ENCODE assay signal across 8 cellular contexts in genomic region chr7:64098-64521, GRCh38.
DNase-seq lines count a peak whose midpoint lies in the region; ATAC-seq and TF ChIP-seq lines count a peak whose summit lies in the region.

No MANE protein-coding gene starts in this region.

- ATAC-seq in esophagus mucosa, result no peak
- ATAC-seq in GM18505 (IDR thresholded peaks at IDR 0.05; ENCODE audit: unreplicated experiment), result no peak
- ATAC-seq in HG03520 (IDR thresholded peaks at IDR 0.05; ENCODE audit: unreplicated experiment), result no peak

- H3K27me3 Mint-ChIP-seq in neural crest cell (ENCODE audit: low read depth), result no peaks in the 10 kb centered on the region

- TF ChIP-seq CTCF in fibroblast of mammary gland (conservative IDR thresholded peaks at IDR 0.05; ENCODE audit: control insufficient read depth, insufficient read depth, low read depth, low read length) (peak; percentile 67), neural crest cell (conservative IDR thresholded peaks at IDR 0.05) (peak; percentile 55)

- H3K9me3 ChIP-seq in SJCRH30 (replicated peaks), result no peaks in the 10 kb centered on the region

- peak overlapping the region; percentile 40 for H3K27ac Mint-ChIP-seq in neural crest cell (ENCODE audit: unreplicated experiment)

- H3K36me3 ChIP-seq in SJCRH30, result no peaks in the 10 kb centered on the region

- H3K27me3 ChIP-seq in SJCRH30, result no peaks in the 10 kb centered on the region

- H3K9me3 Mint-ChIP-seq in neural crest cell, result no peaks in the 10 kb centered on the region

- TF ChIP-seq POLR2A in GM18505 (IDR thresholded peaks at IDR 0.05; ENCODE audit: borderline replicate concordance, extremely low read depth, insufficient read depth, insufficient read length), result no peak

- H3K4me1 Mint-ChIP-seq in neural crest cell, result peaks cover 12% of the 10 kb centered on the region

- H3K4me3 Mint-ChIP-seq in neural crest cell, result no peak overlapping the region

- peaks cover 11% of the 10 kb centered on the region for H3K4me1 ChIP-seq in SJCRH30

- no peaks in the 10 kb centered on the region for H3K36me3 Mint-ChIP-seq in neural crest cell (ENCODE audit: low read depth)

- H3K4me3 ChIP-seq in SJCRH30, result no peak overlapping the region
- no peak overlapping the region for H3K4me3 ChIP-seq in fibroblast of mammary gland (ENCODE audit: control insufficient read depth, low read depth, low read length)

- H3K27ac ChIP-seq in SJCRH30, result no peak overlapping the region

- DNase-seq in COR-L47 (lab: John Stamatoyannopoulos, UW) (peak; percentile 54), HT-29 (ENCODE audit: low spot score) (peak; percentile 81), SJCRH30 (peak; percentile 53 to 75), fibroblast of mammary gland (ENCODE audit: low read depth) (peak; percentile 75), neural crest cell (ENCODE audit: low read depth, low spot score) (peak; percentile 40)
